ENCODE assay signal across 34 cellular contexts in the genomic region with DNA sequence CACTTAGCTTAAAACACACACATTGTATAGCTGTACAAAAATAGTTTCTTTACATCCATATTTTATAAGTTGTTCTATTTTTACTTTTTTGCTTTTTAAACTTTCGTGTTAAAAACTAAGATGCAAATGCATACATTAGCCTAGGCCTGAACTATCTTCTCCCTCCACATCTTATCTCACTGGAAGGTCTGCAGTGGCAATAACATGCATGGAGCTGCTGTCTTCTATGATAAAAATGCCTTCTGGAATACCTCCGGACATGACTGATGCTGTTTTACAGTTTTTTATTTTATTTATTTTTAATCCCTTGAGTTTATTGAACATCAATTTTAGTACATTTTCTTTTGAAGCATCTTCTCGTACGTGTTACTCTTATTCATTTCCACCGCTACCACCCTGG.
"Had no signal": no experiment of that assay in that cellular context is flagged by ENCODE, and none has a peak within 500 bp of the region (broad histone marks: within the 10 kb centered on the region; RNA-seq: fewer than 3 reads in every experiment).

No MANE protein-coding gene starts in this region.

- FAIRE-seq: astrocyte, TTC549 had no signal

- H3K27ac ChIP-seq: adrenal gland, body of pancreas, brain microvascular endothelial cell, breast epithelium, VCaP had no signal

- DNase-seq: activated B cell treated with CpG ODN at 0.5 μM for 24 hours; activated CD4-positive, alpha-beta memory T cell treated with anti-CD3 and anti-CD28 coated beads for 36 hours; activated CD4-positive, alpha-beta T cell treated with anti-CD3 and anti-CD28 coated beads for 4 hours; activated CD4-positive, alpha-beta T cell treated with anti-CD3 and anti-CD28 coated beads, Interleukin-2, amount 10 ng/mL, durations not matched to agents 24 days and 14 days; activated CD4-positive, alpha-beta T cell treated with anti-CD3 and anti-CD28 coated beads, Interleukin-2, amount 50 U/mL, for 1 hour; activated CD4-positive, alpha-beta T cell treated with anti-CD3 and anti-CD28 coated beads, Interleukin-2, amount 50 U/mL, for 4 hours; activated CD4-positive, CD25-positive, alpha-beta regulatory T cell treated with anti-CD3 and anti-CD28 coated beads, Interleukin-2, amount 50 U/mL, for 72 hours; activated CD8-positive, alpha-beta memory T cell treated with anti-CD3 and anti-CD28 coated beads, Interleukin-2, amount 50 U/mL, for 4 hours; activated CD8-positive, alpha-beta T cell treated with anti-CD3 and anti-CD28 coated beads for 36 hours; activated effector memory CD4-positive, alpha-beta T cell treated with anti-CD3 and anti-CD28 coated beads, Interleukin-2, amount 50 U/mL, for 16 hours; activated gamma-delta T cell treated with Interleukin-2 at 50 U/mL for 16 hours; activated naive CD4-positive, alpha-beta T cell; activated naive CD4-positive, alpha-beta T cell treated with anti-CD3 and anti-CD28 coated beads for 36 hours; activated naive CD4-positive, alpha-beta T cell treated with anti-CD3 and anti-CD28 coated beads, Interleukin-2, amount 50 U/mL, for 16 hours; activated naive CD8-positive, alpha-beta T cell treated with anti-CD3 and anti-CD28 coated beads for 36 hours; activated T-cell treated with anti-CD3 and anti-CD28 coated beads for 4 hours; activated T-cell treated with anti-CD3 and anti-CD28 coated beads, Interleukin-2, amount 50 U/mL, for 1 hour; activated T-cell treated with anti-CD3 and anti-CD28 coated beads, Interleukin-2, amount 50 U/mL, for 4 hours; activated T-cell treated with anti-CD3 and anti-CD28 coated beads, Interleukin-2, amount 50 U/mL, for 72 hours; adrenal gland; amniotic stem cell; aorta; body of pancreas; brain microvascular endothelial cell; central memory CD4-positive, alpha-beta T cell; T-helper 1 cell; T-helper 2 cell; T-helper 9 cell had no signal

- H3K27me3 ChIP-seq: adrenal gland, body of pancreas, brain microvascular endothelial cell, breast epithelium had no signal

- ATAC-seq: activated CD8-positive, alpha-beta T cell treated with anti-CD3 and anti-CD28 coated beads for 36 hours; activated naive CD4-positive, alpha-beta T cell treated with anti-CD3 and anti-CD28 coated beads, Interleukin-2, amount 50 U/mL, for 72 hours; activated T-cell treated with anti-CD3 and anti-CD28 coated beads, Interleukin-2, amount 50 U/mL, for 4 hours; activated T-cell treated with anti-CD3 and anti-CD28 coated beads, Interleukin-2, amount 50 U/mL, for 72 hours; activated T-helper 17 cell treated with anti-CD3 and anti-CD28 coated beads, Interleukin-2, amount 50 U/mL, for 72 hours; body of pancreas had no signal

- H3K4me3 ChIP-seq: adrenal gland, body of pancreas, breast epithelium had no signal

- H3K36me3 ChIP-seq: adrenal gland, brain microvascular endothelial cell, breast epithelium had no signal

- H3K9me3 ChIP-seq: adrenal gland, body of pancreas, breast epithelium had no signal

- H3K4me1 ChIP-seq: adrenal gland, body of pancreas, breast epithelium had no signal
